1 cellular context compared by ENCODE assay signal in genomic region chr20:30816182-30816645, GRCh38.
TF ChIP-seq lines count a peak whose summit lies in the region.

No MANE protein-coding gene starts in this region.

TF ChIP-seq in HepG2, 621 proteins besides CTCF, POLR2A, EP300 and RAD21:
- no peak for TF ChIP-seq PRDM4 (CRISPR knock-in tag; IDR thresholded peaks at IDR 0.05; ENCODE audit: borderline replicate concordance)
- no peak for TF ChIP-seq PREB (CRISPR knock-in tag; IDR thresholded peaks at IDR 0.05)
- TF ChIP-seq HNRNPH1 (optimal IDR thresholded peaks at IDR 0.05; ENCODE audit: low read depth, low read length), result no peak
- no peak for TF ChIP-seq HMG20A (CRISPR knock-in tag; IDR thresholded peaks at IDR 0.05; ENCODE audit: borderline replicate concordance)
- TF ChIP-seq PRMT3 (CRISPR knock-in tag; IDR thresholded peaks at IDR 0.05; ENCODE audit: borderline replicate concordance, low read depth), result no peak
- no peak for TF ChIP-seq ZNF776 (CRISPR knock-in tag; IDR thresholded peaks at IDR 0.05)
- no peak for TF ChIP-seq ZNF33B (CRISPR knock-in tag; IDR thresholded peaks at IDR 0.05)
- no peak for TF ChIP-seq ZSCAN9 (CRISPR knock-in tag; IDR thresholded peaks at IDR 0.05; ENCODE audit: borderline replicate concordance)
- no peak for TF ChIP-seq ZNF350 (CRISPR knock-in tag; IDR thresholded peaks at IDR 0.05; ENCODE audit: borderline replicate concordance, low read depth)
- no peak for TF ChIP-seq BHLHE40 (IDR thresholded peaks at IDR 0.05; ENCODE audit: low read length)
- TF ChIP-seq MTERF4 (CRISPR knock-in tag; IDR thresholded peaks at IDR 0.05), result no peak
- TF ChIP-seq ZNF530 (CRISPR knock-in tag; IDR thresholded peaks at IDR 0.05; ENCODE audit: low read depth), result no peak
- no peak for TF ChIP-seq ZNF607 (CRISPR knock-in tag; IDR thresholded peaks at IDR 0.05; ENCODE audit: borderline replicate concordance)
- TF ChIP-seq FOSL1 (CRISPR knock-in tag; IDR thresholded peaks at IDR 0.05; ENCODE audit: borderline replicate concordance), result no peak
- TF ChIP-seq ZNF20 (CRISPR knock-in tag; IDR thresholded peaks at IDR 0.05), result no peak
- TF ChIP-seq RBM22 (optimal IDR thresholded peaks at IDR 0.05; ENCODE audit: low read length), result no peak
- no peak for TF ChIP-seq MED8 (CRISPR knock-in tag; IDR thresholded peaks at IDR 0.05; ENCODE audit: insufficient replicate concordance)
- no peak for TF ChIP-seq ZNF749 (CRISPR knock-in tag; IDR thresholded peaks at IDR 0.05; ENCODE audit: borderline replicate concordance)
- TF ChIP-seq ZBTB10 (CRISPR knock-in tag; IDR thresholded peaks at IDR 0.05; ENCODE audit: borderline replicate concordance), result no peak
- TF ChIP-seq ZNF761 (CRISPR knock-in tag; conservative IDR thresholded peaks at IDR 0.05), result no peak
